1 cellular context compared by ENCODE assay signal in the genomic region with DNA sequence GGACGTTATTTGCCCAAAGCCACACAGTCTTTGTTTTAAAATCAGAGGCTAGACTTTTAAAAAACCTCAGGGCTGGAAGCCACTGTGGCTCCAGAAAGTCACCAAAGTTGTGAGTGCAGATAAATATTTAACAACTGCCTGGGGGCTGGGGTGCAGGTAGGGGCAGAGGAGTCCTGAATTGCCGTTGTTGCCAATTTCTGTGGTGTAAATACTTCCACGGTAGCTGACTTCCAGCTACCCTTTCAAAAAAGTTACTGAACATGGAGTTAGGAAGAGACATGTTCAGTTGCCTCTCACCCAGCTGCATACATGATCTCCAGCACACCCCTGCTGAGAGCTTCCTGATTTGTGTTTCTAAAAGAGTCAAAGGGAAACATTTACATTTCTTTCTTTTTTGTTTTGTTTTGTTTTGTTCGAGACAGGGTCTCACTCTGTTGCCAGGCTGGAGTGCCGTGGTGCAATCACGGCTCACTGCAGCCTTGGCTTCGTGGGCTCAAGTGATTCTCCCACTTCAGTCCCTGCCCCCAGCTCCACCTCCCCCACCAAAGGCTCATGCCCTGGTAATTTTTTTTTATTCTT.
TF ChIP-seq lines count a peak whose summit lies in the region.

No MANE protein-coding gene starts in this region.

TF ChIP-seq in HepG2, 621 proteins besides CTCF, POLR2A, EP300 and RAD21 (continued from another document):
- TF ChIP-seq, protein P1, sequence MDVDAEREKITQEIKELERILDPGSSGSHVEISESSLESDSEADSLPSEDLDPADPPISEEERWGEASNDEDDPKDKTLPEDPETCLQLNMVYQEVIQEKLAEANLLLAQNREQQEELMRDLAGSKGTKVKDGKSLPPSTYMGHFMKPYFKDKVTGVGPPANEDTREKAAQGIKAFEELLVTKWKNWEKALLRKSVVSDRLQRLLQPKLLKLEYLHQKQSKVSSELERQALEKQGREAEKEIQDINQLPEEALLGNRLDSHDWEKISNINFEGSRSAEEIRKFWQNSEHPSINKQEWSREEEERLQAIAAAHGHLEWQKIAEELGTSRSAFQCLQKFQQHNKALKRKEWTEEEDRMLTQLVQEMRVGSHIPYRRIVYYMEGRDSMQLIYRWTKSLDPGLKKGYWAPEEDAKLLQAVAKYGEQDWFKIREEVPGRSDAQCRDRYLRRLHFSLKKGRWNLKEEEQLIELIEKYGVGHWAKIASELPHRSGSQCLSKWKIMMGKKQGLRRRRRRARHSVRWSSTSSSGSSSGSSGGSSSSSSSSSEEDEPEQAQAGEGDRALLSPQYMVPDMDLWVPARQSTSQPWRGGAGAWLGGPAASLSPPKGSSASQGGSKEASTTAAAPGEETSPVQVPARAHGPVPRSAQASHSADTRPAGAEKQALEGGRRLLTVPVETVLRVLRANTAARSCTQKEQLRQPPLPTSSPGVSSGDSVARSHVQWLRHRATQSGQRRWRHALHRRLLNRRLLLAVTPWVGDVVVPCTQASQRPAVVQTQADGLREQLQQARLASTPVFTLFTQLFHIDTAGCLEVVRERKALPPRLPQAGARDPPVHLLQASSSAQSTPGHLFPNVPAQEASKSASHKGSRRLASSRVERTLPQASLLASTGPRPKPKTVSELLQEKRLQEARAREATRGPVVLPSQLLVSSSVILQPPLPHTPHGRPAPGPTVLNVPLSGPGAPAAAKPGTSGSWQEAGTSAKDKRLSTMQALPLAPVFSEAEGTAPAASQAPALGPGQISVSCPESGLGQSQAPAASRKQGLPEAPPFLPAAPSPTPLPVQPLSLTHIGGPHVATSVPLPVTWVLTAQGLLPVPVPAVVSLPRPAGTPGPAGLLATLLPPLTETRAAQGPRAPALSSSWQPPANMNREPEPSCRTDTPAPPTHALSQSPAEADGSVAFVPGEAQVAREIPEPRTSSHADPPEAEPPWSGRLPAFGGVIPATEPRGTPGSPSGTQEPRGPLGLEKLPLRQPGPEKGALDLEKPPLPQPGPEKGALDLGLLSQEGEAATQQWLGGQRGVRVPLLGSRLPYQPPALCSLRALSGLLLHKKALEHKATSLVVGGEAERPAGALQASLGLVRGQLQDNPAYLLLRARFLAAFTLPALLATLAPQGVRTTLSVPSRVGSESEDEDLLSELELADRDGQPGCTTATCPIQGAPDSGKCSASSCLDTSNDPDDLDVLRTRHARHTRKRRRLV (CRISPR knock-in tag; IDR thresholded peaks at IDR 0.05), result no peak
- TF ChIP-seq ZBTB7A (CRISPR knock-in tag; IDR thresholded peaks at IDR 0.05), result no peak
